In the genomic region with DNA sequence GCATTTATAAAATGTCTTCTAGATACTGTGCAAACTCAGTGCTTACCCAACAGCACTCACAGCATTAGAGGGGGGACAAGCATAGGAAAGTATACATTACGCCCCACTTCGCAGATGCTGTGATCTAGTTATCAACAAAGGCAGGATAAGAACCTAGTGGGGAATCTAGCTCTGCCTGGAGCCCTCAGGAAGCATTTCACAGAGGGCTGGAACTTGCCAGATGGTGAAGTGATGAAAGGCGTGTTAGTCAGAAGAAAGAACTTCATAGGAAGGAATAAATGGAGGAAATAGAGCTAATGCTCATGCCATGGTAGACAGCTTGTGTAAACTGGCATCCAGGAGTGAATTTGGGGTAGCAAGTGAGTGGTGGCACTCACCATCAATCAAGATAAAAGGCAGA, we compare ENCODE assay signal across 32 cellular contexts. TPM values are rescaled to one million over a fixed set of nuclear protein-coding genes. Genes with fewer than 3 reads are reported as not detected.
"Had no signal": no experiment of that assay in that cellular context is flagged by ENCODE, and none has a peak within 500 bp of the region (broad histone marks: within the 10 kb centered on the region; RNA-seq: fewer than 3 reads in every experiment).

No MANE protein-coding gene starts in this region.

- H3K4me3 Mint-ChIP-seq: activated CD4-positive, alpha-beta memory T cell treated with anti-CD3 and anti-CD28 coated beads for 36 hours; activated CD4-positive, alpha-beta T cell treated with anti-CD3 and anti-CD28 coated beads for 36 hours; activated CD4-positive, alpha-beta T cell treated with anti-CD3 and anti-CD28 coated beads, Interleukin-2, amount 10 ng/mL, durations not matched to agents 24 days and 14 days; activated naive CD4-positive, alpha-beta T cell treated with anti-CD3 and anti-CD28 coated beads, Interleukin-2, amount 10 ng/mL, durations not matched to agents 7 days and 5 days; activated naive CD8-positive, alpha-beta T cell treated with anti-CD3 and anti-CD28 coated beads, Interleukin-2, amount 10 ng/mL, durations not matched to agents 7 days and 5 days; activated T-cell treated with anti-CD3 and anti-CD28 coated beads, Interleukin-2, amount 50 U/mL, for 24 hours; activated T-cell treated with anti-CD3 and anti-CD28 coated beads, Interleukin-2, amount 50 U/mL, for 72 hours; central memory CD8-positive, alpha-beta T cell; dendritic cell treated with granulocyte-macrophage colony-stimulating factor and Interleukin-4, amounts not matched to agents 40 ng/mL and 50 ng/mL, for 4 days; effector memory CD8-positive, alpha-beta T cell; T-helper 17 cell; T-helper 2 cell treated with Interferon-gamma antibody and Interleukin-4, amounts not matched to agents 5 μg/mL and 100 μg/mL, for 36 hours had no signal

- ATAC-seq: activated CD4-positive, alpha-beta T cell treated with anti-CD3 and anti-CD28 coated beads for 36 hours; activated naive CD4-positive, alpha-beta T cell treated with anti-CD3 and anti-CD28 coated beads, Interleukin-2, amount 50 U/mL, for 72 hours; activated T-cell treated with anti-CD3 and anti-CD28 coated beads, Interleukin-2, amount 50 U/mL, for 72 hours; effector memory CD8-positive, alpha-beta T cell; foreskin keratinocyte; gastrocnemius medialis; heart left ventricle; T-helper 17 cell had no signal

- H3K27me3 ChIP-seq: brain microvascular endothelial cell, dorsolateral prefrontal cortex, foreskin keratinocyte, gastrocnemius medialis had no signal

- H3K9me3 ChIP-seq: esophagus muscularis mucosa, gastrocnemius medialis, heart left ventricle had no signal

- H3K27ac Mint-ChIP-seq: activated CD4-positive, alpha-beta memory T cell treated with anti-CD3 and anti-CD28 coated beads for 36 hours; activated CD4-positive, alpha-beta T cell treated with anti-CD3 and anti-CD28 coated beads for 36 hours; activated CD4-positive, alpha-beta T cell treated with anti-CD3 and anti-CD28 coated beads, Interleukin-2, amount 10 ng/mL, durations not matched to agents 24 days and 14 days; activated naive CD4-positive, alpha-beta T cell treated with anti-CD3 and anti-CD28 coated beads, Interleukin-2, amount 10 ng/mL, durations not matched to agents 7 days and 5 days; activated naive CD4-positive, alpha-beta T cell treated with anti-CD3 and anti-CD28 coated beads, Interleukin-2, amount 50 U/mL, for 72 hours; activated naive CD8-positive, alpha-beta T cell treated with anti-CD3 and anti-CD28 coated beads, Interleukin-2, amount 10 ng/mL, durations not matched to agents 7 days and 5 days; activated T-cell treated with anti-CD3 and anti-CD28 coated beads, Interleukin-2, amount 50 U/mL, for 24 hours; activated T-cell treated with anti-CD3 and anti-CD28 coated beads, Interleukin-2, amount 50 U/mL, for 72 hours; dendritic cell treated with granulocyte-macrophage colony-stimulating factor and Interleukin-4, amounts not matched to agents 40 ng/mL and 50 ng/mL, for 4 days; effector memory CD8-positive, alpha-beta T cell; T-helper 17 cell; T-helper 2 cell treated with Interferon-gamma antibody and Interleukin-4, amounts not matched to agents 5 μg/mL and 100 μg/mL, for 36 hours had no signal

- H3K27ac ChIP-seq: brain microvascular endothelial cell, coronary artery, esophagus muscularis mucosa, foreskin keratinocyte, gastrocnemius medialis, heart left ventricle had no signal

- FAIRE-seq: astrocyte, bronchial epithelial cell had no signal

- DNase-seq: activated CD4-positive, alpha-beta memory T cell treated with anti-CD3 and anti-CD28 coated beads for 36 hours; activated CD4-positive, alpha-beta T cell treated with anti-CD3 and anti-CD28 coated beads for 36 hours; activated CD4-positive, alpha-beta T cell treated with anti-CD3 and anti-CD28 coated beads, Interleukin-2, amount 10 ng/mL, durations not matched to agents 24 days and 14 days; activated CD4-positive, CD25-positive, alpha-beta regulatory T cell; activated CD4-positive, CD25-positive, alpha-beta regulatory T cell treated with anti-CD3 and anti-CD28 coated beads, Interleukin-2, amount 50 U/mL, for 72 hours; activated CD8-positive, alpha-beta memory T cell treated with anti-CD3 and anti-CD28 coated beads, Interleukin-2, amount 50 U/mL, for 48 hours; activated gamma-delta T cell; activated naive CD4-positive, alpha-beta T cell; activated naive CD4-positive, alpha-beta T cell treated with anti-CD3 and anti-CD28 coated beads, Interleukin-2, amount 10 ng/mL, durations not matched to agents 7 days and 5 days; activated naive CD8-positive, alpha-beta T cell treated with anti-CD3 and anti-CD28 coated beads, Interleukin-2, amount 10 ng/mL, durations not matched to agents 7 days and 5 days; activated T-cell treated with anti-CD3 and anti-CD28 coated beads for 4 hours; activated T-cell treated with anti-CD3 and anti-CD28 coated beads, Interleukin-2, amount 50 U/mL, for 24 hours; activated T-cell treated with anti-CD3 and anti-CD28 coated beads, Interleukin-2, amount 50 U/mL, for 72 hours; brain microvascular endothelial cell; effector memory CD8-positive, alpha-beta T cell; erythroblast; foreskin keratinocyte; gastrocnemius medialis; glutamatergic neuron; heart left ventricle; T-helper 1 cell; T-helper 17 cell; T1000 had no signal

- H3K36me3 ChIP-seq: brain microvascular endothelial cell, esophagus muscularis mucosa, gastrocnemius medialis, heart left ventricle had no signal

- H3K9me3 Mint-ChIP-seq: activated CD4-positive, alpha-beta memory T cell treated with anti-CD3 and anti-CD28 coated beads for 36 hours; activated CD4-positive, alpha-beta T cell treated with anti-CD3 and anti-CD28 coated beads, Interleukin-2, amount 10 ng/mL, durations not matched to agents 24 days and 14 days; activated naive CD4-positive, alpha-beta T cell treated with anti-CD3 and anti-CD28 coated beads, Interleukin-2, amount 10 ng/mL, durations not matched to agents 7 days and 5 days; activated naive CD4-positive, alpha-beta T cell treated with anti-CD3 and anti-CD28 coated beads, Interleukin-2, amount 50 U/mL, for 72 hours; activated naive CD8-positive, alpha-beta T cell treated with anti-CD3 and anti-CD28 coated beads, Interleukin-2, amount 10 ng/mL, durations not matched to agents 7 days and 5 days; activated T-cell treated with anti-CD3 and anti-CD28 coated beads, Interleukin-2, amount 50 U/mL, for 24 hours; activated T-cell treated with anti-CD3 and anti-CD28 coated beads, Interleukin-2, amount 50 U/mL, for 72 hours; central memory CD8-positive, alpha-beta T cell; dendritic cell treated with granulocyte-macrophage colony-stimulating factor and Interleukin-4, amounts not matched to agents 40 ng/mL and 50 ng/mL, for 4 days; effector memory CD8-positive, alpha-beta T cell; T-helper 2 cell treated with Interferon-gamma antibody and Interleukin-4, amounts not matched to agents 5 μg/mL and 100 μg/mL, for 36 hours had no signal

- H3K4me3 ChIP-seq: coronary artery, dorsolateral prefrontal cortex, esophagus muscularis mucosa, gastrocnemius medialis, heart left ventricle had no signal

- H3K4me1 Mint-ChIP-seq: activated CD4-positive, alpha-beta T cell treated with anti-CD3 and anti-CD28 coated beads for 36 hours; activated CD4-positive, alpha-beta T cell treated with anti-CD3 and anti-CD28 coated beads, Interleukin-2, amount 10 ng/mL, durations not matched to agents 24 days and 14 days; activated naive CD4-positive, alpha-beta T cell treated with anti-CD3 and anti-CD28 coated beads, Interleukin-2, amount 10 ng/mL, durations not matched to agents 7 days and 5 days; activated naive CD8-positive, alpha-beta T cell treated with anti-CD3 and anti-CD28 coated beads, Interleukin-2, amount 10 ng/mL, durations not matched to agents 7 days and 5 days; central memory CD8-positive, alpha-beta T cell had no signal

- H3K27me3 Mint-ChIP-seq: activated naive CD4-positive, alpha-beta T cell treated with anti-CD3 and anti-CD28 coated beads, Interleukin-2, amount 10 ng/mL, durations not matched to agents 7 days and 5 days had no signal

- H3K4me1 ChIP-seq: esophagus muscularis mucosa, foreskin keratinocyte, gastrocnemius medialis, heart left ventricle had no signal

- H3K36me3 Mint-ChIP-seq: activated CD4-positive, alpha-beta memory T cell treated with anti-CD3 and anti-CD28 coated beads for 36 hours; activated naive CD4-positive, alpha-beta T cell treated with anti-CD3 and anti-CD28 coated beads, Interleukin-2, amount 10 ng/mL, durations not matched to agents 7 days and 5 days; activated naive CD4-positive, alpha-beta T cell treated with anti-CD3 and anti-CD28 coated beads, Interleukin-2, amount 50 U/mL, for 72 hours; activated naive CD8-positive, alpha-beta T cell treated with anti-CD3 and anti-CD28 coated beads, Interleukin-2, amount 10 ng/mL, durations not matched to agents 7 days and 5 days had no signal

RNA-seq across cellular contexts. Expression of gene DIRAS2, which starts 25.8 kb away (rescaled TPM):
- total RNA-seq: activated CD4-positive, alpha-beta memory T cell treated with anti-CD3 and anti-CD28 coated beads for 36 hours; activated CD4-positive, alpha-beta T cell treated with anti-CD3 and anti-CD28 coated beads for 36 hours; activated CD4-positive, alpha-beta T cell treated with anti-CD3 and anti-CD28 coated beads, Interleukin-2, amount 10 ng/mL, durations not matched to agents 24 days and 14 days; activated naive CD4-positive, alpha-beta T cell treated with anti-CD3 and anti-CD28 coated beads, Interleukin-2, amount 50 U/mL, for 72 hours; activated naive CD8-positive, alpha-beta T cell treated with anti-CD3 and anti-CD28 coated beads, Interleukin-2, amount 10 ng/mL, durations not matched to agents 7 days and 5 days; foreskin keratinocyte; gastrocnemius medialis; T-helper 17 cell had no signal
- polyA plus RNA-seq: foreskin keratinocyte, heart left ventricle had no signal
